Comparison of ENCODE assay signal across 8 cellular contexts in the genomic region with DNA sequence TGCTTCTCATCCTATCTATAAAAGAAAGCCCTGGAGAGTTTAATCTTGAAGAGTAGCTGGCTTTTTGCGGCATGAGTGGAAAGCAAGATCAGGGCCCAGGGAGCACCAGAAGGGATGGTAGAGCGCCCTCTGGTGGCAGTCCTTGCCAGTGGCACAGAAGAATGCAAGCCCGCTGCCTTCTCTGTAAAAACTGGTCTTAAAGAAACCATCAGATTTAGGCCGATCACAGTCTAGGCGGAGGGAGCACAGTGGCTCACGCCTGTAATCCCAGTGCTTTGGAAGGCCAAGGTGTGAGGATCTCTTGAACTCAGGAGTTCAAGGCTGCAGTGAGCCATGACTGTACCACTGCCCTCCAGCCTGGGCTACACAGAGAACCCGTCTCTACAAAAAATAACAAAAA. TPM values are rescaled to one million over a fixed set of nuclear protein-coding genes. Genes with fewer than 3 reads are reported as not detected.
DNase-seq lines count a peak whose midpoint lies in the region; ATAC-seq and FAIRE-seq lines count a peak whose summit lies in the region.

No MANE protein-coding gene starts in this region.

- FAIRE-seq in G401.6 (lab: Jason Lieb, UNC) = peak; percentile 91

- ATAC-seq in HG02852 (IDR thresholded peaks at IDR 0.05; ENCODE audit: unreplicated experiment) = peak; percentile 55
- peak; percentile 85 for ATAC-seq in left colon
- no peak for ATAC-seq in HG03571 (IDR thresholded peaks at IDR 0.05; ENCODE audit: unreplicated experiment)

- DNase-seq in NCI-H345 treated with DMSO at 0.1 percent for 48 hours (lab: John Stamatoyannopoulos, UW; ENCODE audit: unreplicated experiment) (peak; percentile 41), cerebellar cortex (ENCODE audit: low spot score) (peak; percentile 84), left colon (peak; percentile 70 to 94)
- peak; percentile 87 for DNase-seq in activated CD4-positive, CD25-positive, alpha-beta regulatory T cell treated with anti-CD3 and anti-CD28 coated beads, Interleukin-2, amount 50 U/mL, for 72 hours
- peak; percentile 69 for DNase-seq in stimulated activated CD4-positive, alpha-beta T cell treated with anti-CD3 and anti-CD28 coated beads, Interleukin-2, amount 100 ng/mL, for 4 hours (ENCODE audit: low read depth)

- intact Hi-C loops in left colon (cut with DNase I, micrococcal nuclease) = loop anchor here in 1 of 2 donors (5.0 kb wide), 1 partner anchor 199 kb away; no protein-coding TSS in a partner anchor

RNA-seq across cellular contexts. Expression of a gene that starts 35.6 kb away (rescaled TPM):
- total RNA-seq in left colon = not detected

RNA-seq across cellular contexts. Expression of a gene that starts 36.3 kb away (rescaled TPM):
- 10 to 100 TPM; 43.6 to 53.4 TPM for total RNA-seq in left colon
